9 cellular contexts compared by ENCODE assay signal in genomic region chr1:110243581-110243980, GRCh38. TPM values are rescaled to one million over a fixed set of nuclear protein-coding genes. Genes with fewer than 3 reads are reported as not detected.
DNase-seq lines count a peak whose midpoint lies in the region; ATAC-seq, FAIRE-seq and TF ChIP-seq lines count a peak whose summit lies in the region.
"Had no signal": no experiment of that assay in that cellular context is flagged by ENCODE, and none has a peak within 500 bp of the region (broad histone marks: within the 10 kb centered on the region; RNA-seq: fewer than 3 reads in every experiment).

No MANE protein-coding gene starts in this region.

- H3K9me3 ChIP-seq in heart right ventricle: no peaks in the 10 kb centered on the region

- DNase-seq in activated effector memory CD4-positive, alpha-beta T cell treated with anti-CD3 and anti-CD28 coated beads, Interleukin-2, amount 50 U/mL, for 16 hours: peak; percentile 31
- DNase-seq in activated effector memory CD4-positive, alpha-beta T cell treated with Interleukin-2 at 50 U/mL for 16 hours: no peak
- DNase-seq in SHP77 (lab: John Stamatoyannopoulos, UW) (peak; percentile 30 to 42), heart right ventricle (no peak), RCC 7860 (ENCODE audit: low spot score) (no peak), hippocampal formation (lab: John Stamatoyannopoulos, UW) (no peak)
- DNase-seq: activated CD4-positive, alpha-beta T cell treated with anti-CD3 and anti-CD28 coated beads for 4 hours had no signal

- TF ChIP-seq CTCF in heart right ventricle (IDR thresholded peaks at IDR 0.05): no peak

- H3K9me3 Mint-ChIP-seq in stimulated activated memory B cell treated with anti-CD40 and anti-IgM and Interleukin-4, amounts not matched to agents 10 μg/mL and 1 μg/mL and 100 μg/mL, for 72 hours: no peaks in the 10 kb centered on the region

- no peak overlapping the region for H3K27ac ChIP-seq in heart right ventricle

- no peak for FAIRE-seq in RCC 7860 (lab: Jason Lieb, UNC)

- H3K4me1 Mint-ChIP-seq in stimulated activated memory B cell treated with anti-CD40 and anti-IgM and Interleukin-4, amounts not matched to agents 10 μg/mL and 1 μg/mL and 100 μg/mL, for 72 hours: peaks cover 55% of the 10 kb centered on the region

- peaks cover 0 to 27% (median 17%) of the 10 kb centered on the region in 9 donors for H3K4me1 ChIP-seq in heart right ventricle

- H3K36me3 ChIP-seq in heart right ventricle: no peaks in the 10 kb centered on the region

- peaks cover 4% of the 10 kb centered on the region for H3K36me3 Mint-ChIP-seq in stimulated activated memory B cell treated with anti-CD40 and anti-IgM and Interleukin-4, amounts not matched to agents 10 μg/mL and 1 μg/mL and 100 μg/mL, for 72 hours

- H3K27ac Mint-ChIP-seq in stimulated activated memory B cell treated with anti-CD40 and anti-IgM and Interleukin-4, amounts not matched to agents 10 μg/mL and 1 μg/mL and 100 μg/mL, for 72 hours: peak overlapping the region; percentile 85

- ATAC-seq in HG02852 (IDR thresholded peaks at IDR 0.05; ENCODE audit: unreplicated experiment) (peak; percentile 70), heart right ventricle (no peak)
- ATAC-seq in stimulated activated memory B cell treated with anti-CD40 and anti-IgM and Interleukin-4, amounts not matched to agents 10 μg/mL and 1 μg/mL and 100 μg/mL, for 72 hours: peak; percentile 92

- intact Hi-C loops in heart right ventricle (cut with DNase I): no loop called here

- 55% methylated on average over 9 of the region's 9 CpGs for WGBS in heart right ventricle, 2 donors

- H3K4me3 Mint-ChIP-seq in stimulated activated memory B cell treated with anti-CD40 and anti-IgM and Interleukin-4, amounts not matched to agents 10 μg/mL and 1 μg/mL and 100 μg/mL, for 72 hours: peak overlapping the region; percentile 51

- H3K4me3 ChIP-seq in heart right ventricle: no peak overlapping the region

- H3K27me3 Mint-ChIP-seq in stimulated activated memory B cell treated with anti-CD40 and anti-IgM and Interleukin-4, amounts not matched to agents 10 μg/mL and 1 μg/mL and 100 μg/mL, for 72 hours: no peaks in the 10 kb centered on the region

- H3K27me3 ChIP-seq in heart right ventricle: no peaks in the 10 kb centered on the region

RNA-seq across cellular contexts. Expression of gene KCNC4, which starts 33.5 kb away (rescaled TPM):
- 10 to 100 TPM in 4 of 10 donors, 1 to 10 TPM in 6; 2.6 to 13.8 (median 6.1) TPM for total RNA-seq in heart right ventricle
- 1 to 10 TPM; 2.2 to 3.0 TPM for polyA plus RNA-seq in heart right ventricle

Comparison
In these comparisons a context has a peak if more than half of its experiments do, and no peak if none do; other contexts are left out.
1. DNase-seq: peak in activated effector memory CD4-positive, alpha-beta T cell treated with anti-CD3 and anti-CD28 coated beads, Interleukin-2, amount 50 U/mL, for 16 hours (single experiment) and SHP77 (2 of 2); none in activated effector memory CD4-positive, alpha-beta T cell treated with Interleukin-2 at 50 U/mL for 16 hours (single experiment), heart right ventricle (0 of 2), RCC 7860 (single experiment) and hippocampal formation (0 of 2).
2. ATAC-seq: peak in HG02852 (single experiment) and stimulated activated memory B cell treated with anti-CD40 and anti-IgM and Interleukin-4, amounts not matched to agents 10 μg/mL and 1 μg/mL and 100 μg/mL, for 72 hours (single experiment); none in heart right ventricle (0 of 8).